8 cellular contexts compared by ENCODE assay signal in genomic region chr5:31531888-31532710, GRCh38. TPM values are rescaled to one million over a fixed set of nuclear protein-coding genes. Genes with fewer than 3 reads are reported as not detected.
DNase-seq lines count a peak whose midpoint lies in the region; TF ChIP-seq lines count a peak whose summit lies in the region.

Gene C5orf22, plus strand, starts transcription at chr5:31532301. Its CDS starts 92 bp downstream, at chr5:31532393.
A gene with protein sequence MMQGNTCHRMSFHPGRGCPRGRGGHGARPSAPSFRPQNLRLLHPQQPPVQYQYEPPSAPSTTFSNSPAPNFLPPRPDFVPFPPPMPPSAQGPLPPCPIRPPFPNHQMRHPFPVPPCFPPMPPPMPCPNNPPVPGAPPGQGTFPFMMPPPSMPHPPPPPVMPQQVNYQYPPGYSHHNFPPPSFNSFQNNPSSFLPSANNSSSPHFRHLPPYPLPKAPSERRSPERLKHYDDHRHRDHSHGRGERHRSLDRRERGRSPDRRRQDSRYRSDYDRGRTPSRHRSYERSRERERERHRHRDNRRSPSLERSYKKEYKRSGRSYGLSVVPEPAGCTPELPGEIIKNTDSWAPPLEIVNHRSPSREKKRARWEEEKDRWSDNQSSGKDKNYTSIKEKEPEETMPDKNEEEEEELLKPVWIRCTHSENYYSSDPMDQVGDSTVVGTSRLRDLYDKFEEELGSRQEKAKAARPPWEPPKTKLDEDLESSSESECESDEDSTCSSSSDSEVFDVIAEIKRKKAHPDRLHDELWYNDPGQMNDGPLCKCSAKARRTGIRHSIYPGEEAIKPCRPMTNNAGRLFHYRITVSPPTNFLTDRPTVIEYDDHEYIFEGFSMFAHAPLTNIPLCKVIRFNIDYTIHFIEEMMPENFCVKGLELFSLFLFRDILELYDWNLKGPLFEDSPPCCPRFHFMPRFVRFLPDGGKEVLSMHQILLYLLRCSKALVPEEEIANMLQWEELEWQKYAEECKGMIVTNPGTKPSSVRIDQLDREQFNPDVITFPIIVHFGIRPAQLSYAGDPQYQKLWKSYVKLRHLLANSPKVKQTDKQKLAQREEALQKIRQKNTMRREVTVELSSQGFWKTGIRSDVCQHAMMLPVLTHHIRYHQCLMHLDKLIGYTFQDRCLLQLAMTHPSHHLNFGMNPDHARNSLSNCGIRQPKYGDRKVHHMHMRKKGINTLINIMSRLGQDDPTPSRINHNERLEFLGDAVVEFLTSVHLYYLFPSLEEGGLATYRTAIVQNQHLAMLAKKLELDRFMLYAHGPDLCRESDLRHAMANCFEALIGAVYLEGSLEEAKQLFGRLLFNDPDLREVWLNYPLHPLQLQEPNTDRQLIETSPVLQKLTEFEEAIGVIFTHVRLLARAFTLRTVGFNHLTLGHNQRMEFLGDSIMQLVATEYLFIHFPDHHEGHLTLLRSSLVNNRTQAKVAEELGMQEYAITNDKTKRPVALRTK (N-terminal part only) (minus strand): TSS chr5:31532093. CDS start chr5:31529059, 3,034 bp downstream.

- no peaks in the 10 kb centered on the region for H3K9me3 Mint-ChIP-seq in activated naive CD4-positive, alpha-beta T cell treated with anti-CD3 and anti-CD28 coated beads for 36 hours

- H3K4me3 ChIP-seq in HFF-Myc (replicated peaks; ENCODE audit: low read depth, low read length), result peak within 1 kb of the TSS; percentile 94

- H3K4me1 Mint-ChIP-seq in activated naive CD4-positive, alpha-beta T cell treated with anti-CD3 and anti-CD28 coated beads for 36 hours (ENCODE audit: low read depth), result peaks cover 41% of the 10 kb centered on the region

- DNase-seq in GM04504 (ENCODE audit: low read depth) (peak; percentile 91), HFF-Myc (ENCODE audit: extremely low read depth, low read depth) (peak; percentile 91), NAMALWA (ENCODE audit: low spot score) (peak; percentile 97), SK-N-DZ (ENCODE audit: low spot score) (peak; percentile 96), germinal center (ENCODE audit: low spot score) (peak; percentile 95), non-pigmented ciliary epithelial cell (ENCODE audit: low read depth) (peak; percentile 84), superior temporal gyrus (ENCODE audit: extremely low spot score) (peak; percentile 99)
- DNase-seq in activated naive CD4-positive, alpha-beta T cell treated with anti-CD3 and anti-CD28 coated beads for 36 hours, result peak; percentile 95

- peak within 1 kb of the TSS; percentile 87 for H3K4me3 Mint-ChIP-seq in activated naive CD4-positive, alpha-beta T cell treated with anti-CD3 and anti-CD28 coated beads for 36 hours

- intact Hi-C loops in activated naive CD4-positive, alpha-beta T cell treated with anti-CD3 and anti-CD28 coated beads for 36 hours (cut with micrococcal nuclease), result loop anchor here (1.0 to 5.0 kb wide), 5 partner anchors 9 to 1909 kb away; partner anchors contain the start of genes GOLPH3 and SUB1

- CTCF ChIA-PET in activated naive CD4-positive, alpha-beta T cell treated with anti-CD3 and anti-CD28 coated beads for 36 hours (lab: Charles Lee), result no interaction called here

- no peak for TF ChIP-seq CTCF in HFF-Myc (IDR thresholded peaks at IDR 0.05; ENCODE audit: low read depth, low read length, missing control alignments)

- peaks cover 40% of the 10 kb centered on the region for H3K36me3 Mint-ChIP-seq in activated naive CD4-positive, alpha-beta T cell treated with anti-CD3 and anti-CD28 coated beads for 36 hours (ENCODE audit: low read depth)

- no peaks in the 10 kb centered on the region for H3K27me3 Mint-ChIP-seq in activated naive CD4-positive, alpha-beta T cell treated with anti-CD3 and anti-CD28 coated beads for 36 hours (ENCODE audit: low read depth)

- H3K27ac Mint-ChIP-seq in activated naive CD4-positive, alpha-beta T cell treated with anti-CD3 and anti-CD28 coated beads for 36 hours, result peak within 1 kb of the TSS; percentile 80

RNA-seq across cellular contexts. Expression of gene C5orf22, which starts in this region (rescaled TPM):
- polyA plus RNA-seq in SK-N-DZ (2014; cell fraction: cytosol; rRNA removed), result 26.6 and 27.1 TPM in 2 replicates
- polyA plus RNA-seq in SK-N-DZ (2014; cell fraction: nucleus; rRNA removed), result 7.9 and 15.1 TPM in 2 replicates
- 10 to 100 TPM; 23.7 to 25.5 TPM for total RNA-seq in activated naive CD4-positive, alpha-beta T cell treated with anti-CD3 and anti-CD28 coated beads for 36 hours

RNA-seq across cellular contexts. Expression of the second gene that starts in this region (rescaled TPM):
- polyA plus RNA-seq in SK-N-DZ (2014; cell fraction: cytosol; rRNA removed), result 56.9 and 63.6 TPM in 2 replicates
- polyA plus RNA-seq in SK-N-DZ (2014; cell fraction: nucleus; rRNA removed), result 76.9 and 130 TPM in 2 replicates
- 10 to 100 TPM; 60.7 to 60.9 TPM for total RNA-seq in activated naive CD4-positive, alpha-beta T cell treated with anti-CD3 and anti-CD28 coated beads for 36 hours

Comparison
In these comparisons a context has a peak if more than half of its experiments do, and no peak if none do; other contexts are left out.
1. Peak in every context shown above with its lines: DNase-seq and H3K4me3 ChIP-seq.